Comparison of ENCODE assay signal across 8 cellular contexts in genomic region chr12:114625294-114625851, GRCh38. TPM values are rescaled to one million over a fixed set of nuclear protein-coding genes. Genes with fewer than 3 reads are reported as not detected.
A peak's percentile ranks its signal among the peaks of the same experiment; 100 is the strongest.
DNase-seq lines count a peak whose midpoint lies in the region; ATAC-seq and TF ChIP-seq lines count a peak whose summit lies in the region.

No MANE protein-coding gene starts in this region.

- H3K4me3 ChIP-seq in GM06990 (replicated peaks; ENCODE audit: low read depth, low read length) (no peak overlapping the region), right atrium auricular region (no peak overlapping the region)

- peak; percentile 59 for DNase-seq in AG08395 (ENCODE audit: low spot score)
- DNase-seq in GM06990 (ENCODE audit: extremely low read depth, insufficient read length), result no peak
- peak; percentile 60 for DNase-seq in NCI-H1105 treated with DMSO at 0.1 percent for 48 hours (lab: John Stamatoyannopoulos, UW)
- peak; percentile 14 to 31 (median 30) for DNase-seq in activated CD8-positive, alpha-beta memory T cell treated with anti-CD3 and anti-CD28 coated beads for 48 hours (ENCODE audit: low read depth in 2 of 3, low spot score in 2 of 3)
- DNase-seq in right atrium auricular region (ENCODE audit: low spot score), result no peak
- peak; percentile 14 for DNase-seq in stimulated activated CD4-positive, alpha-beta T cell treated with anti-CD3 and anti-CD28 coated beads, Interleukin-4, amount 100 ng/mL, for 24 hours

- no peaks in the 10 kb centered on the region for H3K4me1 ChIP-seq in right atrium auricular region

- H3K27me3 ChIP-seq in GM06990 (replicated peaks; ENCODE audit: control insufficient read depth, insufficient read depth, low read length) (no peaks in the 10 kb centered on the region), right atrium auricular region (no peaks in the 10 kb centered on the region)

- H3K36me3 ChIP-seq in GM06990 (ENCODE audit: control insufficient read depth, insufficient read depth, low read length), result no peaks in the 10 kb centered on the region
- H3K36me3 ChIP-seq in right atrium auricular region, result no peaks in the 10 kb centered on the region

- peak; percentile 90 for TF ChIP-seq CTCF in GM06990 (IDR thresholded peaks at IDR 0.05; ENCODE audit: insufficient read depth, low read length, poor library complexity, severe bottlenecking)
- peak; percentile 19 to 66 for TF ChIP-seq CTCF in right atrium auricular region (IDR thresholded peaks at IDR 0.05)

- ATAC-seq in HG03521 (IDR thresholded peaks at IDR 0.05; ENCODE audit: unreplicated experiment) (no peak), GM19395 (IDR thresholded peaks at IDR 0.05; ENCODE audit: unreplicated experiment) (no peak)

- H3K9me3 ChIP-seq in right atrium auricular region, result peaks cover 0 to 4% of the 10 kb centered on the region in 2 donors

- H3K27ac ChIP-seq in right atrium auricular region, result no peak overlapping the region

RNA-seq across cellular contexts. Expression of gene TBX3, which starts 58.6 kb away (rescaled TPM):
- 10 to 100 TPM in 1 of 2 donors, 1 to 10 TPM in 1; 6.1 to 16.1 TPM for total RNA-seq in right atrium auricular region

Comparison
In these comparisons a context has a peak if more than half of its experiments do, and no peak if none do; other contexts are left out.
1. DNase-seq: peak in AG08395 (single experiment), NCI-H1105 treated with DMSO at 0.1 percent for 48 hours (single experiment), activated CD8-positive, alpha-beta memory T cell treated with anti-CD3 and anti-CD28 coated beads for 48 hours (3 of 3) and stimulated activated CD4-positive, alpha-beta T cell treated with anti-CD3 and anti-CD28 coated beads, Interleukin-4, amount 100 ng/mL, for 24 hours (single experiment); none in GM06990 (single experiment) and right atrium auricular region (single experiment).